13 cellular contexts compared by ENCODE assay signal in genomic region chr12:96889273-96889933, GRCh38. TPM values are rescaled to one million over a fixed set of nuclear protein-coding genes. Genes with fewer than 3 reads are reported as not detected.
DNase-seq lines count a peak whose midpoint lies in the region; ATAC-seq lines count a peak whose summit lies in the region.
"Had no signal": no experiment of that assay in that cellular context is flagged by ENCODE, and none has a peak within 500 bp of the region (broad histone marks: within the 10 kb centered on the region; RNA-seq: fewer than 3 reads in every experiment).

No MANE protein-coding gene starts in this region.

- peak; percentile 84 to 87 for ATAC-seq in activated T-cell treated with anti-CD3 and anti-CD28 coated beads, Interleukin-2, amount 50 U/mL, for 72 hours (replicated peaks in 1 of 2)
- ATAC-seq in HG03460 (IDR thresholded peaks at IDR 0.05; ENCODE audit: unreplicated experiment): no peak
- no peak for ATAC-seq in GM21529 (IDR thresholded peaks at IDR 0.05; ENCODE audit: unreplicated experiment)

- peak overlapping the region; percentile 14 for H3K4me2 ChIP-seq in skeletal muscle satellite cell (ENCODE audit: low read length)

- H3K36me3 ChIP-seq in skeletal muscle satellite cell (ENCODE audit: insufficient read depth, low read length): no peaks in the 10 kb centered on the region
- H3K36me3 ChIP-seq: BE2C, spleen had no signal

- peak overlapping the region; percentile 80 for H3K27ac ChIP-seq in epithelial cell of prostate
- H3K27ac ChIP-seq: dorsolateral prefrontal cortex, spleen, VCaP had no signal

- peaks cover 11% of the 10 kb centered on the region for H3K4me1 Mint-ChIP-seq in activated T-cell treated with anti-CD3 and anti-CD28 coated beads, Interleukin-2, amount 50 U/mL, for 72 hours (ENCODE audit: low read depth)

- no peak overlapping the region for H3K27ac Mint-ChIP-seq in activated T-cell treated with anti-CD3 and anti-CD28 coated beads, Interleukin-2, amount 50 U/mL, for 72 hours

- H3K27me3 ChIP-seq in skeletal muscle satellite cell (ENCODE audit: control insufficient read depth, insufficient read depth, low read length): no peaks in the 10 kb centered on the region
- H3K27me3 ChIP-seq: BE2C, dorsolateral prefrontal cortex had no signal

- DNase-seq in activated T-cell treated with anti-CD3 and anti-CD28 coated beads, Interleukin-2, amount 50 U/mL, for 72 hours: no peak
- DNase-seq in activated T-cell treated with anti-CD3 and anti-CD28 coated beads for 4 hours: no peak
- DNase-seq in NCI-H226: peak; percentile 78
- DNase-seq in epithelial cell of prostate (ENCODE audit: low read depth, low spot score): peak; percentile 58
- no peak for DNase-seq in NCI-H2029 treated with DMSO at 0.1 percent for 48 hours (lab: John Stamatoyannopoulos, UW)
- DNase-seq: BE2C; dorsolateral prefrontal cortex; spleen; stimulated activated CD8-positive, alpha-beta memory T cell treated with anti-CD3 and anti-CD28 coated beads, Interleukin-4, amount 100 ng/mL, for 48 hours had no signal

- peaks cover 14% of the 10 kb centered on the region for H3K4me1 ChIP-seq in skeletal muscle satellite cell (ENCODE audit: control insufficient read depth, insufficient read depth, low read length)
- H3K4me1 ChIP-seq: BE2C, spleen had no signal

- H3K9me3 ChIP-seq in skeletal muscle satellite cell (replicated peaks; ENCODE audit: low read length): no peaks in the 10 kb centered on the region
- H3K9me3 ChIP-seq: BE2C, spleen had no signal

- H3K9me3 Mint-ChIP-seq in activated T-cell treated with anti-CD3 and anti-CD28 coated beads, Interleukin-2, amount 50 U/mL, for 72 hours: peaks cover 0 to 2% of the 10 kb centered on the region in 2 donors

- H3K4me3 ChIP-seq in skeletal muscle satellite cell (ENCODE audit: low read length): no peak overlapping the region
- H3K4me3 ChIP-seq: dorsolateral prefrontal cortex, spleen had no signal

- peaks cover 13% of the 10 kb centered on the region for H3K27me3 Mint-ChIP-seq in activated T-cell treated with anti-CD3 and anti-CD28 coated beads, Interleukin-2, amount 50 U/mL, for 72 hours (ENCODE audit: low read depth)

- H3K4me3 Mint-ChIP-seq in activated T-cell treated with anti-CD3 and anti-CD28 coated beads, Interleukin-2, amount 50 U/mL, for 72 hours: peak overlapping the region; percentile 8 to 49

- H3K36me3 Mint-ChIP-seq in activated T-cell treated with anti-CD3 and anti-CD28 coated beads, Interleukin-2, amount 50 U/mL, for 72 hours (ENCODE audit: insufficient read depth in 2 of 2): no peaks in the 10 kb centered on the region

- H3K9ac ChIP-seq in skeletal muscle satellite cell (ENCODE audit: low read depth, low read length): no peak overlapping the region

RNA-seq across cellular contexts. Expression of gene NEDD1, which starts 17.7 kb away (rescaled TPM):
- 10 to 100 TPM; 57.2 to 58.8 TPM for total RNA-seq in activated T-cell treated with anti-CD3 and anti-CD28 coated beads, Interleukin-2, amount 50 U/mL, for 72 hours
- 16.8 and 17.5 TPM in 2 replicates for total RNA-seq in skeletal muscle satellite cell (2012; rRNA removed)

Comparison
In these comparisons a context has a peak if more than half of its experiments do, and no peak if none do; other contexts are left out.
1. ATAC-seq: peak in activated T-cell treated with anti-CD3 and anti-CD28 coated beads, Interleukin-2, amount 50 U/mL, for 72 hours (2 of 2); none in HG03460 (single experiment) and GM21529 (single experiment).
2. DNase-seq: peak in NCI-H226 (single experiment) and epithelial cell of prostate (single experiment); none in activated T-cell treated with anti-CD3 and anti-CD28 coated beads, Interleukin-2, amount 50 U/mL, for 72 hours (0 of 2), activated T-cell treated with anti-CD3 and anti-CD28 coated beads for 4 hours (single experiment) and NCI-H2029 treated with DMSO at 0.1 percent for 48 hours (single experiment).